Comparison of ENCODE assay signal across 1 cellular context in genomic region chr13:97875218-97875617, GRCh38.
TF ChIP-seq lines count a peak whose summit lies in the region.

No MANE protein-coding gene starts in this region.

TF ChIP-seq in HepG2, 621 proteins besides CTCF, POLR2A, EP300 and RAD21 (continued from another document):
- no peak for TF ChIP-seq TFAP4 (IDR thresholded peaks at IDR 0.05; ENCODE audit: borderline replicate concordance, low read depth)
- TF ChIP-seq ETS1 (CRISPR knock-in tag; IDR thresholded peaks at IDR 0.05) = no peak
